9 cellular contexts compared by ENCODE assay signal in genomic region chr3:147392083-147392916, GRCh38. TPM values are rescaled to one million over a fixed set of nuclear protein-coding genes. Genes with fewer than 3 reads are reported as not detected.
DNase-seq lines count a peak whose midpoint lies in the region; ATAC-seq, FAIRE-seq and TF ChIP-seq lines count a peak whose summit lies in the region.
"Had no signal": no experiment of that assay in that cellular context is flagged by ENCODE, and none has a peak within 500 bp of the region (broad histone marks: within the 10 kb centered on the region; RNA-seq: fewer than 3 reads in every experiment).

No MANE protein-coding gene starts in this region.

- no peak overlapping the region for H3K9ac ChIP-seq in IMR-90 (ENCODE audit: low read depth, low read length)

- H3K56ac ChIP-seq in IMR-90 (ENCODE audit: extremely low read depth, insufficient read depth, low read length) = no peak overlapping the region

- TF ChIP-seq POLR2A in IMR-90 (IDR thresholded peaks at IDR 0.05; ENCODE audit: low read depth, low read length) (no peak), transverse colon (IDR thresholded peaks at IDR 0.05) (no peak)

- no peak overlapping the region for H3K4ac ChIP-seq in IMR-90 (ENCODE audit: low read depth, low read length)

- no peaks in the 10 kb centered on the region for H3K79me2 ChIP-seq in ACC112 (ENCODE audit: control insufficient read depth, insufficient read depth, low read length, unreplicated experiment)

- TF ChIP-seq CTCF in IMR-90 (conservative IDR thresholded peaks at IDR 0.05; ENCODE audit: low read depth, low read length) (no peak), transverse colon (IDR thresholded peaks at IDR 0.05) (no peak)

- intact Hi-C loops in IMR-90 (cut with micrococcal nuclease) (no loop called here), transverse colon (cut with DNase I; ENCODE audit: low total_unique reads) (no loop called here)

- H3K27ac ChIP-seq in ACC112 (ENCODE audit: low read depth, low read length) (no peak overlapping the region), IMR-90 (ENCODE audit: insufficient read depth, low read length) (no peak overlapping the region), transverse colon (no peak overlapping the region)

- H2BK20ac ChIP-seq in IMR-90 (ENCODE audit: low read depth, low read length) = no peak overlapping the region

- no peak overlapping the region for H2BK15ac ChIP-seq in IMR-90 (ENCODE audit: low read depth, low read length)

- dilution Hi-C loops in IMR-90 (cut with HindIII; ENCODE audit: low sequenced_read_pairs, unreplicated experiment) = no loop called here

- H3K14ac ChIP-seq in IMR-90 (replicated peaks; ENCODE audit: low read depth, low read length) = no peak overlapping the region

- H3K4me3 ChIP-seq in ACC112 (ENCODE audit: low read depth, low read length) (peak overlapping the region; percentile 70), IMR-90 (ENCODE audit: insufficient read depth, low read depth, low read length) (no peak overlapping the region), transverse colon (peak overlapping the region in 1 of 4 donors; percentile 25)

- no peak overlapping the region for H4K91ac ChIP-seq in IMR-90 (ENCODE audit: insufficient read depth, low read depth, low read length)

- H2BK120ac ChIP-seq in IMR-90 (ENCODE audit: low read depth, low read length) = no peak overlapping the region

- H4K8ac ChIP-seq in IMR-90 (ENCODE audit: low read depth in 2 of 2, low read length in 2 of 2) = no peak overlapping the region

- H3K18ac ChIP-seq in IMR-90 (ENCODE audit: low read depth, low read length) = no peak overlapping the region

- H4K20me1 ChIP-seq in IMR-90 (ENCODE audit: insufficient read depth, low read length) = no peaks in the 10 kb centered on the region; the same call in 1 of the 2 replicates

- H3K79me1 ChIP-seq in IMR-90 (ENCODE audit: low read depth in 1 of 2, low read length in 2 of 2) = no peaks in the 10 kb centered on the region

- DNase-seq in IMR-90 = no peak
- peak; percentile 89 for DNase-seq in ecto neural progenitor cell (ENCODE audit: low spot score)
- peak; percentile 86 for DNase-seq in midbrain (lab: John Stamatoyannopoulos, UW)
- DNase-seq in transverse colon = no peak
- DNase-seq in activated gamma-delta T cell treated with Interleukin-2 at 50 U/mL for 16 hours = no peak
- no peak for DNase-seq in NOMO-1 treated with dmso at 0.1 percent for 144 hours (lab: John Stamatoyannopoulos, UW; ENCODE audit: unreplicated experiment)
- no peak for DNase-seq in urothelium cell line (ENCODE audit: low spot score)
- DNase-seq: DND-41 had no signal

- no peak overlapping the region for H3K23ac ChIP-seq in IMR-90 (ENCODE audit: low read depth, low read length)

- H2AFZ ChIP-seq in ACC112 (ENCODE audit: low read length, unreplicated experiment) (peak overlapping the region; percentile 48), IMR-90 (replicated peaks; ENCODE audit: low read length, poor library complexity) (peak overlapping the region; percentile 67)

- TF ChIP-seq EP300 in transverse colon (IDR thresholded peaks at IDR 0.05; ENCODE audit: low read depth) = no peak

- no peaks in the 10 kb centered on the region for H3K9me1 ChIP-seq in IMR-90 (ENCODE audit: insufficient read depth, low read length)

- peaks cover 29% of the 10 kb centered on the region for H3K9me3 ChIP-seq in IMR-90 (ENCODE audit: control insufficient read depth, insufficient read depth, low read length)
- no peaks in the 10 kb centered on the region for H3K9me3 ChIP-seq in transverse colon

- peaks cover 99% of the 10 kb centered on the region for H3K27me3 ChIP-seq in ACC112 (ENCODE audit: insufficient read depth, low read length)
- peaks cover 97% of the 10 kb centered on the region for H3K27me3 ChIP-seq in IMR-90 (ENCODE audit: control insufficient read depth, insufficient read depth, low read length)
- H3K27me3 ChIP-seq in transverse colon = peaks cover 100% of the 10 kb centered on the region

- no peak for TF ChIP-seq RAD21 in IMR-90 (IDR thresholded peaks at IDR 0.05; ENCODE audit: low read length)

- peak overlapping the region; percentile 31 for H2AK9ac ChIP-seq in IMR-90 (replicated peaks; ENCODE audit: low read depth, low read length, poor library complexity)

- POLR2A ChIA-PET in IMR-90 (lab: Charles Lee; ENCODE audit: unreplicated experiment) = interaction anchor here (0.5 kb wide), 1 partner anchor 165 kb away, joined by 3 read pairs; no protein-coding TSS in a partner anchor

- BruUV-seq in IMR-90 (replicated peaks; lab: Mats Ljungman, UMichigan) = no TSS peak

- ATAC-seq in IMR-90 (ENCODE audit: low read depth) = no peak

- no peaks in the 10 kb centered on the region for H3K36me3 ChIP-seq in ACC112 (ENCODE audit: insufficient read depth, low read length)
- no peaks in the 10 kb centered on the region for H3K36me3 ChIP-seq in IMR-90 (ENCODE audit: control insufficient read depth, insufficient read depth, low read length)
- no peaks in the 10 kb centered on the region for H3K36me3 ChIP-seq in transverse colon

- FAIRE-seq in urothelium cell line (lab: Jason Lieb, UNC) = no peak

- CTCF ChIA-PET in IMR-90 (lab: Yijun Ruan, JAX) = no interaction called here

- no peak overlapping the region for H4K5ac ChIP-seq in IMR-90 (ENCODE audit: low read depth, low read length)

- in situ Hi-C loops in IMR-90 (cut with MboI; ENCODE audit: low sequenced_read_pairs) = no loop called here
- in situ Hi-C loops in transverse colon (cut with MboI; ENCODE audit: low pct_ligation_motif_present in 1 of 4, low pct_unique_long_range_greater_than_20kb in 1 of 4, low sequenced_read_pairs in 3 of 4) = no loop called here

- WGBS in IMR-90 (ENCODE audit: extremely low coverage in 2 of 2, insufficient read length in 1 of 2), 2 experiments = 3% methylated on average over 31 of the region's 55 CpGs; no CpG with 5 or more reads in 1 of the 2 experiments
- WGBS in transverse colon (ENCODE audit: low coverage in 1 of 2), 2 donors = 16% methylated on average over 55 of the region's 55 CpGs; no CpG with 5 or more reads in 1 of the 2 donors

- no peaks in the 10 kb centered on the region for H3K4me1 ChIP-seq in ACC112 (ENCODE audit: control insufficient read depth, insufficient read depth, low read length, unreplicated experiment)
- no peaks in the 10 kb centered on the region for H3K4me1 ChIP-seq in IMR-90 (ENCODE audit: control insufficient read depth, insufficient read depth, low read length)
- H3K4me1 ChIP-seq in transverse colon = peaks cover 0 to 24% (median 18%) of the 10 kb centered on the region in 4 donors

- H2AK5ac ChIP-seq in IMR-90 (ENCODE audit: low read depth, low read length) = no peak overlapping the region

- H3K4me2 ChIP-seq in IMR-90 (ENCODE audit: low read depth, low read length) = peak overlapping the region; percentile 12; the same call in 1 of the 2 replicates

- no peak overlapping the region for H2BK5ac ChIP-seq in IMR-90 (ENCODE audit: low read depth, low read length, poor library complexity, severe bottlenecking)

TF ChIP-seq in IMR-90, 13 proteins besides CTCF, POLR2A, EP300 and RAD21:
- no peak for TF ChIP-seq BHLHE40 (IDR thresholded peaks at IDR 0.05; ENCODE audit: low read depth, low read length)
- TF ChIP-seq USF2 (IDR thresholded peaks at IDR 0.05; ENCODE audit: low read depth, low read length) = no peak
- no peak for TF ChIP-seq RCOR1 (IDR thresholded peaks at IDR 0.05; ENCODE audit: insufficient replicate concordance, low read length)

RNA-seq across cellular contexts. Expression of gene ZIC4, which starts 14.0 kb away (rescaled TPM):
- not detected in 2 replicates for total RNA-seq in IMR-90 (2012; rRNA removed)
- polyA plus RNA-seq in IMR-90 (2012; rRNA removed) = not detected in 2 replicates
- polyA plus RNA-seq in IMR-90 (2012; cell fraction: cytosol; rRNA removed) = not detected in 2 replicates
- not detected in 2 replicates for polyA plus RNA-seq in IMR-90 (2012; cell fraction: nucleus; rRNA removed; ENCODE audit: low replicate concordance)
- total RNA-seq in transverse colon = not detected

RNA-seq across cellular contexts. Expression of gene ZIC1, which starts 16.9 kb away (rescaled TPM):
- total RNA-seq in IMR-90 (2012; rRNA removed) = not detected in 2 replicates
- polyA plus RNA-seq in IMR-90 (2012; rRNA removed) = not detected in 2 replicates
- 0.01 TPM in 1 of 2 replicates, not detected in the other for polyA plus RNA-seq in IMR-90 (2012; cell fraction: cytosol; rRNA removed)
- polyA plus RNA-seq in IMR-90 (2012; cell fraction: nucleus; rRNA removed; ENCODE audit: low replicate concordance) = 0.01 TPM in 1 of 2 replicates, not detected in the other
- not detected for total RNA-seq in transverse colon

Comparison
In these comparisons a context has a peak if more than half of its experiments do, and no peak if none do; other contexts are left out.
1. DNase-seq: peak in ecto neural progenitor cell (single experiment) and midbrain (single experiment); none in IMR-90 (single experiment), transverse colon (single experiment), activated gamma-delta T cell treated with Interleukin-2 at 50 U/mL for 16 hours (single experiment), NOMO-1 treated with dmso at 0.1 percent for 144 hours (single experiment) and urothelium cell line (single experiment).